ENCODE assay signal across 26 cellular contexts in the genomic region with DNA sequence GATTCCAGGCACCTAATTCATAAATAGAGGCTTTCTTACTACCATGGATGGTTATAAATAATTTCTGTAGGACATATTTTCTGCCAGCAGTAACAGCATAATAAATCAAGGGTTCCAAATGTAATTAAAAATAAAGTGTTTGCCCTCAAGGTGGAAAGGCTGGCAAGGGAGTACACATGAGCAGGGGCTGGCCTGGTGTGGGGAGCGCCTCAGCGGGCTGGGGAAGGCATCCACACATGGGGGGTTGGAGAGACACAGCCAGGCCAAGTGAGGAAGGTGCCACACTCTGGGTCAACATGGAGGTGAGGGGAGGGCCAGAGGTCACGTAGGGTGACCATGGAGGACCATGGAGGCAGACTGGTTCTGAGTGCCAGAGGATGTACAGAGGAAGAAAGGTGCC.
"Had no signal": no experiment of that assay in that cellular context is flagged by ENCODE, and none has a peak within 500 bp of the region (broad histone marks: within the 10 kb centered on the region; RNA-seq: fewer than 3 reads in every experiment).

No MANE protein-coding gene starts in this region.

- DNase-seq: activated CD4-positive, CD25-positive, alpha-beta regulatory T cell; activated CD8-positive, alpha-beta T cell treated with anti-CD3 and anti-CD28 coated beads for 36 hours; activated gamma-delta T cell; activated naive CD4-positive, alpha-beta T cell treated with anti-CD3 and anti-CD28 coated beads for 36 hours; activated naive CD8-positive, alpha-beta T cell treated with anti-CD3 and anti-CD28 coated beads, Interleukin-2, amount 10 ng/mL, durations not matched to agents 7 days and 5 days; activated T-cell treated with anti-CD3 and anti-CD28 coated beads, Interleukin-2, amount 50 U/mL, for 4 hours; adrenal gland; anterior cingulate cortex; central memory CD4-positive, alpha-beta T cell; Kasumi-1; KBM-7; NCI-H1048; NCI-H1930; NCI-H2171; NCI-H2227 treated with DMSO at 0.1 percent for 48 hours; NCI-H446 treated with DMSO at 0.1 percent for 48 hours; NCI-H524 treated with DMSO at 0.1 percent for 48 hours; NCI-H748 treated with DMSO at 0.1 percent for 48 hours; OCI-M1; Right ventricle myocardium superior; SJCRH30; T-helper 17 cell had no signal

- H3K27me3 ChIP-seq: adrenal gland, SJCRH30 had no signal

- H3K27ac Mint-ChIP-seq: activated CD8-positive, alpha-beta T cell treated with anti-CD3 and anti-CD28 coated beads for 36 hours; activated naive CD4-positive, alpha-beta T cell treated with anti-CD3 and anti-CD28 coated beads for 36 hours; activated naive CD8-positive, alpha-beta T cell treated with anti-CD3 and anti-CD28 coated beads, Interleukin-2, amount 10 ng/mL, durations not matched to agents 7 days and 5 days; activated T-helper 17 cell treated with anti-CD3 and anti-CD28 coated beads, Interleukin-2, amount 50 U/mL, for 72 hours; T-helper 17 cell had no signal

- H3K27me3 Mint-ChIP-seq: activated CD8-positive, alpha-beta T cell treated with anti-CD3 and anti-CD28 coated beads for 36 hours; activated naive CD8-positive, alpha-beta T cell treated with anti-CD3 and anti-CD28 coated beads, Interleukin-2, amount 10 ng/mL, durations not matched to agents 7 days and 5 days; activated T-helper 17 cell treated with anti-CD3 and anti-CD28 coated beads, Interleukin-2, amount 50 U/mL, for 72 hours; T-helper 17 cell had no signal

- H3K9me3 Mint-ChIP-seq: activated CD8-positive, alpha-beta T cell treated with anti-CD3 and anti-CD28 coated beads for 36 hours; activated naive CD4-positive, alpha-beta T cell treated with anti-CD3 and anti-CD28 coated beads for 36 hours; activated naive CD8-positive, alpha-beta T cell treated with anti-CD3 and anti-CD28 coated beads, Interleukin-2, amount 10 ng/mL, durations not matched to agents 7 days and 5 days; activated T-cell treated with anti-CD3 and anti-CD28 coated beads, Interleukin-2, amount 50 U/mL, for 4 hours; activated T-helper 17 cell treated with anti-CD3 and anti-CD28 coated beads, Interleukin-2, amount 50 U/mL, for 72 hours had no signal

- H3K9me3 ChIP-seq: adrenal gland, SJCRH30 had no signal

- H3K4me3 ChIP-seq: adrenal gland, SJCRH30 had no signal

- H3K4me3 Mint-ChIP-seq: activated CD8-positive, alpha-beta T cell treated with anti-CD3 and anti-CD28 coated beads for 36 hours; activated naive CD4-positive, alpha-beta T cell treated with anti-CD3 and anti-CD28 coated beads for 36 hours; activated naive CD8-positive, alpha-beta T cell treated with anti-CD3 and anti-CD28 coated beads, Interleukin-2, amount 10 ng/mL, durations not matched to agents 7 days and 5 days; activated T-cell treated with anti-CD3 and anti-CD28 coated beads, Interleukin-2, amount 50 U/mL, for 4 hours; activated T-helper 17 cell treated with anti-CD3 and anti-CD28 coated beads, Interleukin-2, amount 50 U/mL, for 72 hours; T-helper 17 cell had no signal

- H3K4me1 ChIP-seq: adrenal gland, SJCRH30 had no signal

- H3K27ac ChIP-seq: adrenal gland, RWPE1, SJCRH30, VCaP had no signal

- ATAC-seq: activated CD8-positive, alpha-beta T cell treated with anti-CD3 and anti-CD28 coated beads for 36 hours; activated T-cell treated with anti-CD3 and anti-CD28 coated beads, Interleukin-2, amount 50 U/mL, for 4 hours; activated T-helper 17 cell treated with anti-CD3 and anti-CD28 coated beads, Interleukin-2, amount 50 U/mL, for 72 hours; Panc1; T-helper 17 cell had no signal

- H3K4me1 Mint-ChIP-seq: activated T-helper 17 cell treated with anti-CD3 and anti-CD28 coated beads, Interleukin-2, amount 50 U/mL, for 72 hours had no signal
